9 cellular contexts compared by ENCODE assay signal in genomic region chr4:48194986-48195773, GRCh38.
A peak's percentile ranks its signal among the peaks of the same experiment; 100 is the strongest.
DNase-seq lines count a peak whose midpoint lies in the region; ATAC-seq and TF ChIP-seq lines count a peak whose summit lies in the region.
"Had no signal": no experiment of that assay in that cellular context is flagged by ENCODE, and none has a peak within 500 bp of the region (broad histone marks: within the 10 kb centered on the region; RNA-seq: fewer than 3 reads in every experiment).

No MANE protein-coding gene starts in this region.

- peak overlapping the region; percentile 83 for H3K4me2 ChIP-seq in SU-DHL-6 (ENCODE audit: low read depth, low read length, poor library complexity, severe bottlenecking)

- H3K27ac Mint-ChIP-seq in memory B cell (peak overlapping the region; percentile 83), chondrocyte (ENCODE audit: unreplicated experiment) (no peak overlapping the region)

- H3K27ac ChIP-seq in SU-DHL-6 (ENCODE audit: low read depth, low read length) (peak overlapping the region; percentile 92), left ventricle myocardium inferior (replicated peaks) (no peak overlapping the region)

- DNase-seq in GF-D8 (lab: John Stamatoyannopoulos, UW) = peak; percentile 46
- DNase-seq in NCI-H1092 (lab: John Stamatoyannopoulos, UW) = peak; percentile 47
- DNase-seq in memory B cell (ENCODE audit: low spot score in 2 of 2) = no peak
- no peak for DNase-seq in G401 (ENCODE audit: low spot score)
- no peak for DNase-seq in chondrocyte (ENCODE audit: low spot score)
- DNase-seq in activated CD4-positive, alpha-beta T cell treated with anti-CD3 and anti-CD28 coated beads, Interleukin-2, amount 50 U/mL, for 1 hour = no peak
- no peak for DNase-seq in left ventricle myocardium inferior
- DNase-seq: NCI-H526 treated with DMSO at 0.1 percent for 48 hours had no signal

- H3K9me2 ChIP-seq in SU-DHL-6 (replicated peaks; ENCODE audit: insufficient read depth, low read length) = no peaks in the 10 kb centered on the region

- peaks cover 79% of the 10 kb centered on the region for H3F3A ChIP-seq in SU-DHL-6 (ENCODE audit: insufficient read depth)

- H3K4me1 ChIP-seq in left ventricle myocardium inferior = no peaks in the 10 kb centered on the region

- no peak for TF ChIP-seq CTCF in SU-DHL-6 (IDR thresholded peaks at IDR 0.05; ENCODE audit: insufficient read depth, low read length, poor library complexity, severe bottlenecking)
- no peak for TF ChIP-seq CTCF in chondrocyte (IDR thresholded peaks at IDR 0.05)
- TF ChIP-seq CTCF in left ventricle myocardium inferior (IDR thresholded peaks at IDR 0.05; ENCODE audit: borderline replicate concordance) = no peak

- no peaks in the 10 kb centered on the region for H4K20me1 ChIP-seq in SU-DHL-6 (ENCODE audit: low read depth, low read length)

- H3K36me3 ChIP-seq in SU-DHL-6 (ENCODE audit: low read length) (no peaks in the 10 kb centered on the region), left ventricle myocardium inferior (no peaks in the 10 kb centered on the region)

- H3K27me3 Mint-ChIP-seq in memory B cell (no peaks in the 10 kb centered on the region), chondrocyte (ENCODE audit: low read depth) (peaks cover 39% of the 10 kb centered on the region)

- H2AFZ ChIP-seq in SU-DHL-6 (ENCODE audit: low read depth, low read length, severe bottlenecking) = no peak overlapping the region

- H3K4me1 Mint-ChIP-seq in memory B cell (peaks cover 51% of the 10 kb centered on the region), chondrocyte (ENCODE audit: low read depth) (no peaks in the 10 kb centered on the region)

- H3K36me3 Mint-ChIP-seq in memory B cell = peaks cover 3% of the 10 kb centered on the region
- no peaks in the 10 kb centered on the region for H3K36me3 Mint-ChIP-seq in chondrocyte (ENCODE audit: low read depth)

- in situ Hi-C loops in G401 (cut with HindIII; ENCODE audit: low sequenced_read_pairs) = no loop called here

- H3K9me3 Mint-ChIP-seq in memory B cell = no peaks in the 10 kb centered on the region
- no peaks in the 10 kb centered on the region for H3K9me3 Mint-ChIP-seq in chondrocyte (ENCODE audit: low read depth)

- peak overlapping the region; percentile 49 for H3K4me3 Mint-ChIP-seq in memory B cell
- no peak overlapping the region for H3K4me3 Mint-ChIP-seq in chondrocyte (ENCODE audit: unreplicated experiment)

- H3K9me3 ChIP-seq in SU-DHL-6 (ENCODE audit: insufficient read depth, low read length) = no peaks in the 10 kb centered on the region
- H3K9me3 ChIP-seq in left ventricle myocardium inferior (replicated peaks) = no peaks in the 10 kb centered on the region

- intact Hi-C loops in left ventricle myocardium inferior (cut with micrococcal nuclease) = no loop called here

- peak overlapping the region; percentile 40 for H3K4me3 ChIP-seq in SU-DHL-6 (ENCODE audit: insufficient read depth, low read length, poor library complexity, severe bottlenecking)
- no peak overlapping the region for H3K4me3 ChIP-seq in left ventricle myocardium inferior

- H3K27me3 ChIP-seq in SU-DHL-6 (ENCODE audit: low read length) = no peaks in the 10 kb centered on the region
- no peaks in the 10 kb centered on the region for H3K27me3 ChIP-seq in left ventricle myocardium inferior (ENCODE audit: low read depth)

- peak; percentile 31 for ATAC-seq in memory B cell (ENCODE audit: low read depth)

- H3K79me2 ChIP-seq in SU-DHL-6 (ENCODE audit: insufficient read depth, low read length) = peaks cover 99% of the 10 kb centered on the region

- peak overlapping the region; percentile 58 for H3K9ac ChIP-seq in SU-DHL-6 (ENCODE audit: low read length)

Comparison
In these comparisons a context has a peak if more than half of its experiments do, and no peak if none do; other contexts are left out.
1. DNase-seq: peak in GF-D8 (single experiment) and NCI-H1092 (single experiment); none in memory B cell (0 of 2), G401 (single experiment), chondrocyte (single experiment), activated CD4-positive, alpha-beta T cell treated with anti-CD3 and anti-CD28 coated beads, Interleukin-2, amount 50 U/mL, for 1 hour (single experiment) and left ventricle myocardium inferior (single experiment).